In genomic region chr2:67524777-67525176, GRCh38 we compare ENCODE assay signal across 1 cellular context.
TF ChIP-seq lines count a peak whose summit lies in the region.

No MANE protein-coding gene starts in this region.

TF ChIP-seq in IMR-90, 13 proteins besides CTCF, POLR2A, EP300 and RAD21:
- TF ChIP-seq SMC3 (IDR thresholded peaks at IDR 0.05; ENCODE audit: low read depth, low read length) (no peak), FOS (IDR thresholded peaks at IDR 0.05; ENCODE audit: low read depth, low read length) (no peak), MAZ (IDR thresholded peaks at IDR 0.05; ENCODE audit: borderline replicate concordance, low read depth, low read length) (no peak), ELK1 (IDR thresholded peaks at IDR 0.05; ENCODE audit: borderline replicate concordance, low read depth, low read length) (no peak), MAFK (IDR thresholded peaks at IDR 0.05; ENCODE audit: low read depth, low read length) (no peak), RFX5 (IDR thresholded peaks at IDR 0.05; ENCODE audit: low read depth, low read length) (no peak), CEBPB (IDR thresholded peaks at IDR 0.05; ENCODE audit: low read depth, low read length) (no peak), RCOR1 (IDR thresholded peaks at IDR 0.05; ENCODE audit: insufficient replicate concordance, low read length) (no peak), NFE2L2 (IDR thresholded peaks at IDR 0.05; ENCODE audit: low read depth, low read length) (no peak)
- TF ChIP-seq, protein P1, sequence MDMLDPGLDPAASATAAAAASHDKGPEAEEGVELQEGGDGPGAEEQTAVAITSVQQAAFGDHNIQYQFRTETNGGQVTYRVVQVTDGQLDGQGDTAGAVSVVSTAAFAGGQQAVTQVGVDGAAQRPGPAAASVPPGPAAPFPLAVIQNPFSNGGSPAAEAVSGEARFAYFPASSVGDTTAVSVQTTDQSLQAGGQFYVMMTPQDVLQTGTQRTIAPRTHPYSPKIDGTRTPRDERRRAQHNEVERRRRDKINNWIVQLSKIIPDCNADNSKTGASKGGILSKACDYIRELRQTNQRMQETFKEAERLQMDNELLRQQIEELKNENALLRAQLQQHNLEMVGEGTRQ (IDR thresholded peaks at IDR 0.05; ENCODE audit: low read depth, low read length): no peak
TF ChIP-seq in IMR-90: peak in this region for 0.
